ENCODE assay signal across 1 cellular context in genomic region chr21:36706951-36707762, GRCh38.
TF ChIP-seq lines count a peak whose summit lies in the region.

No MANE protein-coding gene starts in this region.

TF ChIP-seq in HepG2, 621 proteins besides CTCF, POLR2A, EP300 and RAD21:
- TF ChIP-seq GPBP1L1 (CRISPR knock-in tag; IDR thresholded peaks at IDR 0.05) (no peak), STAT5B (CRISPR knock-in tag; IDR thresholded peaks at IDR 0.05) (no peak), CREB1 (IDR thresholded peaks at IDR 0.05) (no peak), CREB1 (CRISPR knock-in tag; IDR thresholded peaks at IDR 0.05) (no peak)
